In the genomic region with DNA sequence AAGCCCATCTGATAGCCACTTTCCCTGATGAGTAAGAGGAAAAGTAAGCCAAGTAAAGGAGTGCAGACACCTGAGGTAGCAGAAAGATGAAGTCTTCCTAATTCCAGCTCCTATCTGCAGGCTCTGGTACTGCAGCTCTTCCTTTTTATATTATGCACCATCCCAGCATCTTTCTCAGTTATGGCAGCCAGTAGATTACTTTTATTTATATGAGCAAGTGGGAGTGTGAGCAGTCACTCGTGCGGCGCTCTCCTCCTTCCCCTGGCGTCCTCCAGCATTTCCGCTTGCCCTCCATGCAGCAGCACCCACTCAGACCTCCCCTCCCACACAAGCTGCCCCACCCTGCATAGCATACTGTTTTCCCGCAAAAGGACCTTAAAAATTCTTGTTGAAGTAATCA, we compare ENCODE assay signal across 12 cellular contexts.
DNase-seq lines count a peak whose midpoint lies in the region; ATAC-seq and TF ChIP-seq lines count a peak whose summit lies in the region.
"Had no signal": no experiment of that assay in that cellular context is flagged by ENCODE, and none has a peak within 500 bp of the region (broad histone marks: within the 10 kb centered on the region; RNA-seq: fewer than 3 reads in every experiment).

No MANE protein-coding gene starts in this region.

- H3K9me3 ChIP-seq in HCT116 (ENCODE audit: control insufficient read depth in 1 of 2, insufficient read depth in 1 of 2, low read depth in 1 of 2, low read length in 2 of 2) (no peaks in the 10 kb centered on the region), WERI-Rb-1 (ENCODE audit: severe bottlenecking) (no peaks in the 10 kb centered on the region), stomach (peaks cover 0 to 3% (median 0%) of the 10 kb centered on the region in 4 donors)
- H3K9me3 ChIP-seq: sigmoid colon had no signal

- TF ChIP-seq CTCF in AG09319 (IDR thresholded peaks at IDR 0.05; ENCODE audit: low read depth, low read length) (peak; percentile 9), HCT116 (IDR thresholded peaks at IDR 0.05 in 2 of 3, conservative IDR thresholded peaks at IDR 0.05 in 1 of 3; ENCODE audit: borderline replicate concordance in 1 of 3, insufficient read depth in 1 of 3, low read depth in 2 of 3, low read length in 2 of 3) (peak in 2 of 3 experiments; percentile 60 to 63; a peak in 4 of 6 replicates), WERI-Rb-1 (IDR thresholded peaks at IDR 0.05; ENCODE audit: low read depth, low read length) (peak; percentile 62), stomach (IDR thresholded peaks at IDR 0.05) (peak in 2 of 7 experiments; percentile 24 to 26)

- H3K79me2 ChIP-seq in HCT116 (ENCODE audit: insufficient read depth, low read length), result no peaks in the 10 kb centered on the region

- peak overlapping the region; percentile 54 for H3K4me2 ChIP-seq in HCT116 (ENCODE audit: low read length)

- peaks cover 24 to 61% of the 10 kb centered on the region in 2 experiments for H3K4me1 ChIP-seq in HCT116 (ENCODE audit: control insufficient read depth in 1 of 2, insufficient read depth in 2 of 2, low read length in 2 of 2)
- H3K4me1 ChIP-seq in stomach, result no peaks in the 10 kb centered on the region
- H3K4me1 ChIP-seq: sigmoid colon had no signal

- no peak for TF ChIP-seq EP300 in stomach (IDR thresholded peaks at IDR 0.05)

- H3K4me3 ChIP-seq in HCT116 (replicated peaks in 1 of 2; ENCODE audit: low read depth in 1 of 2, low read length in 2 of 2), result no peak overlapping the region; a peak in 1 of 4 replicates
- H3K4me3 ChIP-seq in WERI-Rb-1 (ENCODE audit: low read depth, low read length), result no peak overlapping the region
- H3K4me3 ChIP-seq in stomach, result no peak overlapping the region
- H3K4me3 ChIP-seq: sigmoid colon had no signal

- 0 out of 4 replicates have a peak, but pooled peaks cover 0 to 3% of the 10 kb centered on the region in 2 experiments for H3K36me3 ChIP-seq in HCT116 (ENCODE audit: control insufficient read depth in 1 of 2, insufficient read depth in 2 of 2, low read length in 2 of 2)
- no peaks in the 10 kb centered on the region for H3K36me3 ChIP-seq in WERI-Rb-1
- no peaks in the 10 kb centered on the region for H3K36me3 ChIP-seq in stomach
- H3K36me3 ChIP-seq: sigmoid colon had no signal

- no peaks in the 10 kb centered on the region for H4K20me1 ChIP-seq in HCT116 (ENCODE audit: insufficient read depth)

- no peak for DNase-seq in AG09319 (ENCODE audit: extremely low read depth, low read depth)
- DNase-seq in HCT116 (ENCODE audit: low read depth, low spot score), result peak; percentile 54
- DNase-seq in WERI-Rb-1, result no peak
- DNase-seq in iris pigment epithelial cell (ENCODE audit: low read depth), result peak; percentile 7
- no peak for DNase-seq in pons (ENCODE audit: low spot score)
- DNase-seq in CD1c-positive myeloid dendritic cell (ENCODE audit: extremely low spot score), result no peak
- no peak for DNase-seq in AG08395 (ENCODE audit: low spot score)
- no peak for DNase-seq in stomach
- DNase-seq: aorta, COR-L47, NCI-H510A treated with DMSO at 0.1 percent for 48 hours, sigmoid colon had no signal

- no peaks in the 10 kb centered on the region for H3K9me2 ChIP-seq in HCT116 (ENCODE audit: insufficient read depth)

- H2AFZ ChIP-seq in HCT116 (ENCODE audit: low read depth, low read length, poor library complexity, severe bottlenecking), result peak overlapping the region; percentile 88

- no peak for TF ChIP-seq POLR2A in HCT116 (IDR thresholded peaks at IDR 0.05; ENCODE audit: borderline replicate concordance, extremely low read depth, insufficient read depth, insufficient read length)
- no peak for TF ChIP-seq POLR2A in stomach (IDR thresholded peaks at IDR 0.05)

- RAD21 ChIA-PET in HCT116 (lab: Charles Lee; ENCODE audit: low non-redundant PET in 1 of 2, low total read pairs in 2 of 2, uncharacterized antibody in 2 of 2, unreplicated experiment in 2 of 2), result no interaction called here

- H3K9ac ChIP-seq in HCT116 (ENCODE audit: low read length), result 0 out of 2 replicates have a peak overlapping the region, but pooled peaks have one; percentile 4

- intact Hi-C loops in HCT116 (cut with micrococcal nuclease), result loop anchor here (10.0 kb wide), 1 partner anchor 1272 kb away; the partner anchor contains the start of gene NECTIN3
- intact Hi-C loops in stomach (cut with DNase I; ENCODE audit: low total_unique reads), result no loop called here

- POLR2A ChIA-PET in HCT116 (lab: Charles Lee), result interaction anchor here (1.4 kb wide), 1 partner anchor 123 kb away, joined by 3 read pairs; no protein-coding TSS in a partner anchor

- H3K27me3 ChIP-seq in HCT116 (ENCODE audit: insufficient read depth, low read length) (no peaks in the 10 kb centered on the region), WERI-Rb-1 (ENCODE audit: insufficient read depth, low read depth, severe bottlenecking) (no peaks in the 10 kb centered on the region), stomach (no peaks in the 10 kb centered on the region)
- H3K27me3 ChIP-seq: sigmoid colon had no signal

- WGBS in stomach, 5 donors, result 92 to 99% (median 96%) methylated on average over 6 of the region's 6 CpGs

- CTCF ChIA-PET in HCT116 (lab: Charles Lee), result interaction anchor here (0.8 to 1.0 kb wide), 3 partner anchors 10 to 610 kb away, joined by 3 to 9 read pairs (median 3); no protein-coding TSS in a partner anchor

- H3K27ac ChIP-seq in HCT116 (ENCODE audit: low read depth, low read length) (peak overlapping the region; percentile 37; the same call in 1 of the 2 replicates), WERI-Rb-1 (no peak overlapping the region), stomach (no peak overlapping the region)
- H3K27ac ChIP-seq: sigmoid colon had no signal

- no TSS peak for BruUV-seq in HCT116 (replicated peaks; lab: Mats Ljungman, UMichigan)

- ATAC-seq in HCT116, result peak; percentile 63

- TF ChIP-seq RAD21 in HCT116 (IDR thresholded peaks at IDR 0.05; ENCODE audit: low read depth), result peak; percentile 18

TF ChIP-seq in HCT116, 20 proteins besides CTCF, POLR2A, EP300 and RAD21 (continues in another document):
- TF ChIP-seq SP1 (IDR thresholded peaks at IDR 0.05; ENCODE audit: low read depth) (peak; percentile 41), CBX3 (IDR thresholded peaks at IDR 0.05; ENCODE audit: low read depth) (no peak; the same call in 1 of the 2 replicates), YY1 (IDR thresholded peaks at IDR 0.05; ENCODE audit: extremely low read depth, insufficient replicate concordance, low read depth, low read length) (no peak), FOSL1 (IDR thresholded peaks at IDR 0.05; ENCODE audit: low read depth) (0 out of 2 replicates have a peak, but pooled peaks have one; percentile 36), JUND (IDR thresholded peaks at IDR 0.05) (peak; percentile 17; the same call in 1 of the 2 replicates), SIN3A (IDR thresholded peaks at IDR 0.05; ENCODE audit: low read depth) (no peak), EZH2phosphoT487 (IDR thresholded peaks at IDR 0.05; ENCODE audit: borderline replicate concordance) (no peak), ZFX (IDR thresholded peaks at IDR 0.05) (no peak), REST (IDR thresholded peaks at IDR 0.05; ENCODE audit: low read depth) (no peak), CEBPB (IDR thresholded peaks at IDR 0.05; ENCODE audit: low read depth) (no peak), EGR1 (IDR thresholded peaks at IDR 0.05; ENCODE audit: low read depth) (peak; percentile 60), SRF (IDR thresholded peaks at IDR 0.05; ENCODE audit: low read depth) (no peak), POLR2AphosphoS5 (IDR thresholded peaks at IDR 0.05; ENCODE audit: low read depth, low read length) (no peak)
- TF ChIP-seq, protein P1, sequence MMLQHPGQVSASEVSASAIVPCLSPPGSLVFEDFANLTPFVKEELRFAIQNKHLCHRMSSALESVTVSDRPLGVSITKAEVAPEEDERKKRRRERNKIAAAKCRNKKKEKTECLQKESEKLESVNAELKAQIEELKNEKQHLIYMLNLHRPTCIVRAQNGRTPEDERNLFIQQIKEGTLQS (IDR thresholded peaks at IDR 0.05), result no peak
- TF ChIP-seq, protein P2, sequence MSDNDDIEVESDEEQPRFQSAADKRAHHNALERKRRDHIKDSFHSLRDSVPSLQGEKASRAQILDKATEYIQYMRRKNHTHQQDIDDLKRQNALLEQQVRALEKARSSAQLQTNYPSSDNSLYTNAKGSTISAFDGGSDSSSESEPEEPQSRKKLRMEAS (IDR thresholded peaks at IDR 0.05), result no peak

Comparison
In these comparisons a context has a peak if more than half of its experiments do, and no peak if none do; other contexts are left out.
1. DNase-seq: peak in HCT116 (single experiment) and iris pigment epithelial cell (single experiment); none in AG09319 (single experiment), WERI-Rb-1 (single experiment), pons (single experiment), CD1c-positive myeloid dendritic cell (single experiment), AG08395 (single experiment) and stomach (single experiment).